8 cellular contexts compared by ENCODE assay signal in the genomic region with DNA sequence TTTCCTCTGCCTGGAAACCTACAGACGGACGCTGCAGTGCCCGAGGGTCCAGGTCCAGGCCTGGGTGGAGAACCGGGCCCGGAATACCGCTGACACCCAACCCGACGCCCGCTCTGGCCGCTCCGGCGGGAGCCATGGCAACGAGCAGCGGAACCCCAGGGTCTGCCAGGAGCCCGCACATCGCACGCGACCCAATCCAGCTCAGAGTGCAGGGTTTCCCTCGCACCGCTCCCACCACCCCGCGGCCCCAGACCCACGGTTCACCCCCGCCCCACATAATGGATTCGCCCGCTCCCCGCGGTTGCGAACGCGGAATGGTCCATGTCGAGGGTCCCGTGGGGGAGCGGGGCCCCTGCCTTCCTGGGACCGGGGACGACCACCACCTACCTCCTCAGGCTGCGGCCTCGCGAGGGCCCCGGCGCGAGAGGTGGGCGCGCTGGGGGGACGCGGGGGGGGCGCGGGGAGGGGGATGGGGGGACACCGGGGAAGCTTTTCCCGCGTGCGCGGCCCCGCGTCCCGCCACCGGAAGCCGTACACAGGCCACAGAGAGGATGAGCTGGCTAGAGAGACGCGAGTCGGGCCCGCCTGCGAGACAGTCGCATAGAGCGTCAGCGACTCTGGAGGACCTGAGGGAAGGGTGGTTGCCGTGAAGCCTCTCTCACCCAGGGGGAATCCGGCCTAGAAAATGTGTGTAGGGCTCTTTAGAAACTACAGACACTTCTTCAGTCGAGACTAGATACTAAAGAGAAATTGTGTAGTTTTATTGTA. TPM values are rescaled to one million over a fixed set of nuclear protein-coding genes. Genes with fewer than 3 reads are reported as not detected.
A peak's percentile ranks its signal among the peaks of the same experiment; 100 is the strongest.
DNase-seq lines count a peak whose midpoint lies in the region; ATAC-seq and TF ChIP-seq lines count a peak whose summit lies in the region.

A gene with protein sequence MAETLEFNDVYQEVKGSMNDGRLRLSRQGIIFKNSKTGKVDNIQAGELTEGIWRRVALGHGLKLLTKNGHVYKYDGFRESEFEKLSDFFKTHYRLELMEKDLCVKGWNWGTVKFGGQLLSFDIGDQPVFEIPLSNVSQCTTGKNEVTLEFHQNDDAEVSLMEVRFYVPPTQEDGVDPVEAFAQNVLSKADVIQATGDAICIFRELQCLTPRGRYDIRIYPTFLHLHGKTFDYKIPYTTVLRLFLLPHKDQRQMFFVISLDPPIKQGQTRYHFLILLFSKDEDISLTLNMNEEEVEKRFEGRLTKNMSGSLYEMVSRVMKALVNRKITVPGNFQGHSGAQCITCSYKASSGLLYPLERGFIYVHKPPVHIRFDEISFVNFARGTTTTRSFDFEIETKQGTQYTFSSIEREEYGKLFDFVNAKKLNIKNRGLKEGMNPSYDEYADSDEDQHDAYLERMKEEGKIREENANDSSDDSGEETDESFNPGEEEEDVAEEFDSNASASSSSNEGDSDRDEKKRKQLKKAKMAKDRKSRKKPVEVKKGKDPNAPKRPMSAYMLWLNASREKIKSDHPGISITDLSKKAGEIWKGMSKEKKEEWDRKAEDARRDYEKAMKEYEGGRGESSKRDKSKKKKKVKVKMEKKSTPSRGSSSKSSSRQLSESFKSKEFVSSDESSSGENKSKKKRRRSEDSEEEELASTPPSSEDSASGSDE (minus strand): TSS at position 550 of the 768 bp plus-strand sequence. CDS start 771 bp downstream, outside the sequence.

- peak within 1 kb of the TSS; percentile 96 for H3K27ac Mint-ChIP-seq in nephron progenitor cell
- H3K27ac Mint-ChIP-seq in stimulated activated naive CD8-positive, alpha-beta T cell treated with anti-CD3 and anti-CD28 coated beads, Interleukin-15, amount 100 ng/mL, for 72 hours, result peak within 1 kb of the TSS; percentile 98 to 100

- POLR2A ChIA-PET in RWPE1 (lab: Yijun Ruan, JAX; ENCODE audit: low non-redundant PET), result interaction anchor here (0.6 to 1.5 kb wide), 3 partner anchors 10 to 17 kb away, joined by 3 to 11 read pairs (median 3); a partner anchor contains a TSS

- H3K79me2 ChIP-seq in GM23248 (ENCODE audit: insufficient read depth), result peaks cover 57% of the 10 kb centered on the region
- H3K79me2 ChIP-seq in Karpas-422 (ENCODE audit: low read length), result peaks cover 39% of the 10 kb centered on the region

- H3K27ac ChIP-seq in GM23248, result peak within 1 kb of the TSS; percentile 74
- peak within 1 kb of the TSS; percentile 60; the same call in 1 of the 2 replicates for H3K27ac ChIP-seq in Karpas-422 (ENCODE audit: low read length)
- peak within 1 kb of the TSS; percentile 85 for H3K27ac ChIP-seq in RWPE1

- H3K4me1 ChIP-seq in GM23248 (ENCODE audit: insufficient read depth) (peaks cover 14% of the 10 kb centered on the region), Karpas-422 (ENCODE audit: low read length) (peaks cover 37% of the 10 kb centered on the region)

- H3K36me3 Mint-ChIP-seq in nephron progenitor cell (ENCODE audit: low read depth), result peaks cover 36% of the 10 kb centered on the region

- no peaks in the 10 kb centered on the region for H3K9me3 ChIP-seq in GM23248 (ENCODE audit: low read depth)
- H3K9me3 ChIP-seq in Karpas-422 (ENCODE audit: low read length), result no peaks in the 10 kb centered on the region

- H3K9me3 Mint-ChIP-seq in nephron progenitor cell, result no peaks in the 10 kb centered on the region
- no peaks in the 10 kb centered on the region for H3K9me3 Mint-ChIP-seq in stimulated activated naive CD8-positive, alpha-beta T cell treated with anti-CD3 and anti-CD28 coated beads, Interleukin-15, amount 100 ng/mL, for 72 hours

- no peaks in the 10 kb centered on the region for H3K27me3 Mint-ChIP-seq in nephron progenitor cell (ENCODE audit: low read depth, poor library complexity)
- H3K27me3 Mint-ChIP-seq in stimulated activated naive CD8-positive, alpha-beta T cell treated with anti-CD3 and anti-CD28 coated beads, Interleukin-15, amount 100 ng/mL, for 72 hours, result peaks cover 3% of the 10 kb centered on the region

- peak within 1 kb of the TSS; percentile 92 for H3K4me3 Mint-ChIP-seq in nephron progenitor cell
- H3K4me3 Mint-ChIP-seq in stimulated activated naive CD8-positive, alpha-beta T cell treated with anti-CD3 and anti-CD28 coated beads, Interleukin-15, amount 100 ng/mL, for 72 hours, result peak within 1 kb of the TSS; percentile 97 to 100

- no peaks in the 10 kb centered on the region for H3K9me2 ChIP-seq in GM23248 (ENCODE audit: insufficient read depth)
- H3K9me2 ChIP-seq in Karpas-422 (replicated peaks; ENCODE audit: insufficient read depth, low read length), result no peaks in the 10 kb centered on the region

- H3K36me3 ChIP-seq in GM23248 (ENCODE audit: low read depth) (no peaks in the 10 kb centered on the region; the same call in 1 of the 2 replicates), Karpas-422 (ENCODE audit: insufficient read depth, low read length) (peaks cover 36% of the 10 kb centered on the region)

- CTCF ChIA-PET in RWPE1 (lab: Yijun Ruan, JAX), result interaction anchor here (0.7 kb wide), 1 partner anchor 412 kb away, joined by 4 read pairs; no protein-coding TSS in a partner anchor

- peak; percentile 99 for ATAC-seq in stimulated activated naive CD8-positive, alpha-beta T cell treated with anti-CD3 and anti-CD28 coated beads, Interleukin-15, amount 100 ng/mL, for 72 hours

- H3K4me2 ChIP-seq in GM23248 (ENCODE audit: unreplicated experiment), result peak within 1 kb of the TSS; percentile 87
- peak within 1 kb of the TSS; percentile 94 for H3K4me2 ChIP-seq in Karpas-422 (ENCODE audit: low read depth, low read length, poor library complexity, severe bottlenecking)

- peak within 1 kb of the TSS; percentile 85 for H2AFZ ChIP-seq in GM23248
- H2AFZ ChIP-seq in Karpas-422 (ENCODE audit: low read length), result peak within 1 kb of the TSS; percentile 51; the same call in 1 of the 2 replicates

- DNase-seq in EL (peak; percentile 85), GM23248 (peak; percentile 95), Karpas-422 (peak; percentile 96), RWPE1 (ENCODE audit: low spot score) (peak; percentile 87), fibroblast of the conjunctiva (ENCODE audit: low read depth) (peak; percentile 72), nephron progenitor cell (peak; percentile 82)
- peak; percentile 82 for DNase-seq in activated effector memory CD4-positive, alpha-beta T cell treated with Interleukin-2 at 50 U/mL for 16 hours
- DNase-seq in stimulated activated naive CD8-positive, alpha-beta T cell treated with anti-CD3 and anti-CD28 coated beads, Interleukin-15, amount 100 ng/mL, for 72 hours, result peak; percentile 84 to 90

- H3K9ac ChIP-seq in GM23248 (peak within 1 kb of the TSS; percentile 93), Karpas-422 (ENCODE audit: low read length) (peak within 1 kb of the TSS; percentile 97)

- no peaks in the 10 kb centered on the region for H3F3A ChIP-seq in GM23248 (ENCODE audit: insufficient read depth)

- peaks cover 70% of the 10 kb centered on the region for H3K4me1 Mint-ChIP-seq in nephron progenitor cell
- H3K4me1 Mint-ChIP-seq in stimulated activated naive CD8-positive, alpha-beta T cell treated with anti-CD3 and anti-CD28 coated beads, Interleukin-15, amount 100 ng/mL, for 72 hours, result peaks cover 55% of the 10 kb centered on the region

- in situ Hi-C loops in GM23248 (cut with MboI), result no loop called here

- no peaks in the 10 kb centered on the region for H4K20me1 ChIP-seq in GM23248 (ENCODE audit: insufficient read depth)
- no peaks in the 10 kb centered on the region; the same call in 1 of the 2 replicates for H4K20me1 ChIP-seq in Karpas-422 (ENCODE audit: insufficient read depth, low read depth, low read length)

- H3K4me3 ChIP-seq in GM23248, result peak within 1 kb of the TSS; percentile 82
- H3K4me3 ChIP-seq in Karpas-422 (ENCODE audit: low read length), result peak within 1 kb of the TSS; percentile 84

- H3K27me3 ChIP-seq in GM23248 (replicated peaks; ENCODE audit: insufficient read depth) (no peaks in the 10 kb centered on the region), Karpas-422 (ENCODE audit: low read length) (no peaks in the 10 kb centered on the region)

- WGBS in GM23248 (ENCODE audit: low coverage in 1 of 2, low lambda C conversion rate in 2 of 2, missing lambda C conversion rate in 2 of 2), 2 experiments, result 1% methylated on average over 52 to 60 of the region's 69 CpGs

- TF ChIP-seq CTCF in RWPE1 (conservative IDR thresholded peaks at IDR 0.05; ENCODE audit: low read depth) (no peak), nephron progenitor cell (IDR thresholded peaks at IDR 0.05) (no peak)

RNA-seq across cellular contexts. Expression of the gene that starts here (rescaled TPM):
- 69.2 and 76.2 TPM in 2 replicates for total RNA-seq in GM23248 (2014; rRNA removed; shearing (Covaris generic))
- 29.3 and 32.9 TPM in 2 replicates for polyA plus RNA-seq in GM23248 (2016; fragmentation: Nextera tagmentation; extraction: Ambion mirVana)
- 79.9 and 111 TPM in 2 replicates for total RNA-seq in Karpas-422 (2014; rRNA removed; shearing (Covaris generic); ENCODE audit: low replicate concordance)

Comparison
In these comparisons a context has a peak if more than half of its experiments do, and no peak if none do; other contexts are left out.
1. Peak in every context shown above with its lines: DNase-seq, ATAC-seq, H3K4me3 ChIP-seq and H3K27ac ChIP-seq.